In the genomic region with DNA sequence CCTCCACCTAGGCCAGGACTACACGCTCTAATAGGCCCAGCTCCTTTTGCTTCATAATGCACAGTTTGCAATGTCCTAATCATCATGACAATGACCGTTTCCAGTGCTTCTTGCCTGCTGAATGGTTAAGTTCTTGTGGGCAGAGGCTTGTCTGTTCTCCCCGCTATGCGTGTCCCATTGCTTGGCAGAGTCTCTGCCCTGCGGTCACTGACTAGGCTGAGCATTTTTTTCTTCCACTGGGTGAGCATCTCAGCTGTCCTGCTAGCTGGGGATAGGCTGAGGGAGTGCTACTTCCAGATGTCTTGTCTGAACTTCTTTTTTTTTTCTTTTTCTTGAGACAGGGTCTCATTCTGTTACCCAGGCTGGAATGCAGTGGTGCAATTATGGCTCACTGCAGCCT, we compare ENCODE assay signal across 16 cellular contexts.
"Had no signal": no experiment of that assay in that cellular context is flagged by ENCODE, and none has a peak within 500 bp of the region (broad histone marks: within the 10 kb centered on the region; RNA-seq: fewer than 3 reads in every experiment).

No MANE protein-coding gene starts in this region.

- H3K4me1 ChIP-seq: breast epithelium, lower lobe of right lung, parathyroid adenoma, sigmoid colon, tibial nerve, uterus had no signal

- DNase-seq: activated CD4-positive, alpha-beta T cell treated with anti-CD3 and anti-CD28 coated beads, Interleukin-2, amount 50 U/mL, for 48 hours; activated naive CD4-positive, alpha-beta T cell treated with anti-CD3 and anti-CD28 coated beads, Interleukin-2, amount 50 U/mL, for 16 hours; cerebellar nuclear complex; cortex of kidney; erythroblast; heart right ventricle; lower lobe of right lung; sigmoid colon; stimulated activated naive CD4-positive, alpha-beta T cell; uterus had no signal

- H3K9me3 ChIP-seq: breast epithelium, heart right ventricle, lower lobe of right lung, neutrophil, sigmoid colon, tibial nerve, uterus had no signal

- H3K36me3 ChIP-seq: breast epithelium, heart right ventricle, lower lobe of right lung, neutrophil, sigmoid colon, tibial nerve, uterus had no signal

- H3K27ac ChIP-seq: breast epithelium, heart right ventricle, lower lobe of right lung, neutrophil, parathyroid adenoma, sigmoid colon, tibial nerve, uterus had no signal

- H3K27me3 ChIP-seq: breast epithelium, heart right ventricle, neutrophil, sigmoid colon, tibial nerve, uterus had no signal

- ATAC-seq: activated T-helper 17 cell treated with anti-CD3 and anti-CD28 coated beads, Interleukin-2, amount 50 U/mL, for 72 hours; heart right ventricle; lower lobe of right lung; natural killer cell treated with Interleukin-12 subunit alpha and Interleukin-12 subunit beta and Interleukin-15 and Interleukin-18, amount 100 ng/mL, for 72 hours had no signal

- H3K4me3 ChIP-seq: breast epithelium, heart right ventricle, lower lobe of right lung, sigmoid colon, tibial nerve, uterus had no signal
